Comparison of ENCODE assay signal across 8 cellular contexts in the genomic region with DNA sequence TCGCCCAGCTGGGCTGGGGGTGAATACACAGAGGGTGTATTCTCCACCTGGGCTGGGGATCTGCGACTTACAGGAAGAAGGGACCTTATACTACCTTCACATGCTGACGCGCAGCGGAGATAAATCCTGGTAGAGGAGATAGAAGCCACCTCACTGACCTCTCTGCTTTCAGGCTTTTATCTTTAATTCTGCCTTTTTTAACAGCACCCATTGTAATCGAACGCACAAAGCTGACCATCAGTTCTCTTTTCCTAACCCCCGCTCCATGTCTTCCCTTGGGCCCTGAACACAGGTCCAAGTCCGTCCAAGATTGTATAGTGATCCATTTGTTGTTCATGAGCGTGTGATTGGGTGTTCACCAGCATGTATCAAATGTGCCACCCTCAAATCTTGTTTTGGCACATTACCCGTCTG. TPM values are rescaled to one million over a fixed set of nuclear protein-coding genes. Genes with fewer than 3 reads are reported as not detected.
DNase-seq lines count a peak whose midpoint lies in the region; ATAC-seq and TF ChIP-seq lines count a peak whose summit lies in the region.

No MANE protein-coding gene starts in this region.

- CTCF ChIA-PET in HEK293 (lab: Yijun Ruan, JAX), result interaction anchor here (0.8 kb wide), 1 partner anchor 326 kb away, joined by 4 read pairs; no protein-coding TSS in a partner anchor

- H3K4me1 ChIP-seq in HEK293 (ENCODE audit: control insufficient read depth, insufficient read depth, low read length), result no peaks in the 10 kb centered on the region
- no peaks in the 10 kb centered on the region for H3K4me1 ChIP-seq in iPS DF 6.9 (ENCODE audit: control insufficient read depth, insufficient read depth, low read length)

- peaks cover 41% of the 10 kb centered on the region for H3K4me1 Mint-ChIP-seq in activated T-helper 1 cell treated with anti-CD3 and anti-CD28 coated beads, Interleukin-12 subunit alpha, Interleukin-12 subunit beta, Interleukin-2, Interleukin-4 antibody, amounts not matched to agents 30 ng/mL and 10 ng/mL and 1 ng/mL, durations not matched to agents 14 hours and 24 hours and 36 hours (ENCODE audit: low read depth)
- peaks cover 38% of the 10 kb centered on the region for H3K4me1 Mint-ChIP-seq in stimulated activated effector memory CD8-positive, alpha-beta T cell treated with anti-CD3 and anti-CD28 coated beads, Interleukin-12 subunit alpha, Interleukin-12 subunit beta, amount 100 ng/mL, for 72 hours

- no peak for TF ChIP-seq CTCF in HEK293 (tag by site-specific recombination; IDR thresholded peaks at IDR 0.05)

- H3K27me3 ChIP-seq in iPS DF 6.9 (ENCODE audit: control insufficient read depth, insufficient read depth, low read length), result no peaks in the 10 kb centered on the region

- ATAC-seq in stimulated activated effector memory CD8-positive, alpha-beta T cell treated with anti-CD3 and anti-CD28 coated beads, Interleukin-12 subunit alpha, Interleukin-12 subunit beta, amount 100 ng/mL, for 72 hours, result no peak

- DNase-seq in activated T-helper 1 cell treated with anti-CD3 and anti-CD28 coated beads, Interleukin-12 subunit alpha, Interleukin-12 subunit beta, Interleukin-2, Interleukin-4 antibody, amounts not matched to agents 30 ng/mL and 10 ng/mL and 1 ng/mL, durations not matched to agents 14 hours and 24 hours and 36 hours (ENCODE audit: low spot score), result no peak
- DNase-seq in iPS DF 6.9 (ENCODE audit: low read depth, low spot score) (no peak), DMS153 treated with DMSO at 0.1 percent for 48 hours (lab: John Stamatoyannopoulos, UW; ENCODE audit: unreplicated experiment) (no peak), NCI-H128 (lab: John Stamatoyannopoulos, UW; ENCODE audit: unreplicated experiment) (no peak), medulla oblongata (ENCODE audit: extremely low spot score) (no peak)
- no peak for DNase-seq in stimulated activated effector memory CD8-positive, alpha-beta T cell treated with anti-CD3 and anti-CD28 coated beads, Interleukin-12 subunit alpha, Interleukin-12 subunit beta, amount 100 ng/mL, for 72 hours (ENCODE audit: low spot score in 2 of 2)
- no peak for DNase-seq in effector CD4-positive, alpha-beta T cell

- no peaks in the 10 kb centered on the region for H3K27me3 Mint-ChIP-seq in activated T-helper 1 cell treated with anti-CD3 and anti-CD28 coated beads, Interleukin-12 subunit alpha, Interleukin-12 subunit beta, Interleukin-2, Interleukin-4 antibody, amounts not matched to agents 30 ng/mL and 10 ng/mL and 1 ng/mL, durations not matched to agents 14 hours and 24 hours and 36 hours (ENCODE audit: insufficient read depth)

- H3K4me3 ChIP-seq in HEK293 (ENCODE audit: low read depth, low read length), result peak overlapping the region; percentile 27
- H3K4me3 ChIP-seq in iPS DF 6.9 (ENCODE audit: low read length), result peak overlapping the region; percentile 16; the same call in 1 of the 2 replicates

- H3K27ac ChIP-seq in HEK293 (ENCODE audit: extremely low read depth, low read depth, low read length) (no peak overlapping the region), iPS DF 6.9 (ENCODE audit: low read length) (no peak overlapping the region)

- H3K9me3 ChIP-seq in HEK293 (ENCODE audit: control insufficient read depth, insufficient read depth, low read depth, low read length), result no peaks in the 10 kb centered on the region
- no peaks in the 10 kb centered on the region for H3K9me3 ChIP-seq in iPS DF 6.9 (ENCODE audit: control insufficient read depth, insufficient read depth, low read length)

- peaks cover 14% of the 10 kb centered on the region for H3K36me3 Mint-ChIP-seq in activated T-helper 1 cell treated with anti-CD3 and anti-CD28 coated beads, Interleukin-12 subunit alpha, Interleukin-12 subunit beta, Interleukin-2, Interleukin-4 antibody, amounts not matched to agents 30 ng/mL and 10 ng/mL and 1 ng/mL, durations not matched to agents 14 hours and 24 hours and 36 hours (ENCODE audit: low read depth)
- peaks cover 19% of the 10 kb centered on the region for H3K36me3 Mint-ChIP-seq in stimulated activated effector memory CD8-positive, alpha-beta T cell treated with anti-CD3 and anti-CD28 coated beads, Interleukin-12 subunit alpha, Interleukin-12 subunit beta, amount 100 ng/mL, for 72 hours

- H3K27ac Mint-ChIP-seq in activated T-helper 1 cell treated with anti-CD3 and anti-CD28 coated beads, Interleukin-12 subunit alpha, Interleukin-12 subunit beta, Interleukin-2, Interleukin-4 antibody, amounts not matched to agents 30 ng/mL and 10 ng/mL and 1 ng/mL, durations not matched to agents 14 hours and 24 hours and 36 hours, result peak overlapping the region; percentile 87
- H3K27ac Mint-ChIP-seq in stimulated activated effector memory CD8-positive, alpha-beta T cell treated with anti-CD3 and anti-CD28 coated beads, Interleukin-12 subunit alpha, Interleukin-12 subunit beta, amount 100 ng/mL, for 72 hours, result peak overlapping the region; percentile 95

- no CpG with 5 or more reads among the region's 11 CpGs for WGBS in iPS DF 6.9 (ENCODE audit: insufficient coverage, insufficient read length)

- intact Hi-C loops in activated T-helper 1 cell treated with anti-CD3 and anti-CD28 coated beads, Interleukin-12 subunit alpha, Interleukin-12 subunit beta, Interleukin-2, Interleukin-4 antibody, amounts not matched to agents 30 ng/mL and 10 ng/mL and 1 ng/mL, durations not matched to agents 14 hours and 24 hours and 36 hours (cut with micrococcal nuclease), result loop anchor here (1.0 to 10.0 kb wide), 8 partner anchors 9 to 711 kb away; a partner anchor contains a TSS

- POLR2A ChIA-PET in HEK293 (lab: Yijun Ruan, JAX), result interaction anchor here (1.5 kb wide), 1 partner anchor 13 kb away, joined by 3 read pairs; no protein-coding TSS in a partner anchor

- peaks cover 0 to 46% of the 10 kb centered on the region in 2 experiments; a peak in 1 of 3 replicates for H3K36me3 ChIP-seq in HEK293 (ENCODE audit: control insufficient read depth in 2 of 2, insufficient read depth in 1 of 2, low read length in 2 of 2)
- peaks cover 3% of the 10 kb centered on the region for H3K36me3 ChIP-seq in iPS DF 6.9 (ENCODE audit: control insufficient read depth, insufficient read depth, low read length)

- H3K4me3 Mint-ChIP-seq in activated T-helper 1 cell treated with anti-CD3 and anti-CD28 coated beads, Interleukin-12 subunit alpha, Interleukin-12 subunit beta, Interleukin-2, Interleukin-4 antibody, amounts not matched to agents 30 ng/mL and 10 ng/mL and 1 ng/mL, durations not matched to agents 14 hours and 24 hours and 36 hours, result peak overlapping the region; percentile 95
- peak overlapping the region; percentile 84 for H3K4me3 Mint-ChIP-seq in stimulated activated effector memory CD8-positive, alpha-beta T cell treated with anti-CD3 and anti-CD28 coated beads, Interleukin-12 subunit alpha, Interleukin-12 subunit beta, amount 100 ng/mL, for 72 hours

- H3K9me3 Mint-ChIP-seq in activated T-helper 1 cell treated with anti-CD3 and anti-CD28 coated beads, Interleukin-12 subunit alpha, Interleukin-12 subunit beta, Interleukin-2, Interleukin-4 antibody, amounts not matched to agents 30 ng/mL and 10 ng/mL and 1 ng/mL, durations not matched to agents 14 hours and 24 hours and 36 hours, result no peaks in the 10 kb centered on the region
- no peaks in the 10 kb centered on the region for H3K9me3 Mint-ChIP-seq in stimulated activated effector memory CD8-positive, alpha-beta T cell treated with anti-CD3 and anti-CD28 coated beads, Interleukin-12 subunit alpha, Interleukin-12 subunit beta, amount 100 ng/mL, for 72 hours

TF ChIP-seq in HEK293, 187 proteins besides CTCF, POLR2A, EP300 and RAD21:
- TF ChIP-seq ZNF157 (tag by site-specific recombination; IDR thresholded peaks at IDR 0.05), result no peak
- no peak for TF ChIP-seq ZNF433 (tag by site-specific recombination; IDR thresholded peaks at IDR 0.05; ENCODE audit: low read depth)
- no peak for TF ChIP-seq ZNF654 (tag by site-specific recombination; IDR thresholded peaks at IDR 0.05; ENCODE audit: low read depth)
- TF ChIP-seq ZNF174 (tag by site-specific recombination; IDR thresholded peaks at IDR 0.05), result no peak
- no peak for TF ChIP-seq WT1 (tag by site-specific recombination; IDR thresholded peaks at IDR 0.05)
- no peak for TF ChIP-seq ZNF404 (tag by site-specific recombination; IDR thresholded peaks at IDR 0.05)
- no peak for TF ChIP-seq ZNF596 (tag by site-specific recombination; IDR thresholded peaks at IDR 0.05)

RNA-seq across cellular contexts. Expression of a gene that starts 0.7 kb away (rescaled TPM):
- 70.2 and 77.7 TPM in 2 replicates for total RNA-seq in activated T-helper 1 cell treated with anti-CD3 and anti-CD28 coated beads, Interleukin-12 subunit alpha, Interleukin-12 subunit beta, Interleukin-2, Interleukin-4 antibody, amounts not matched to agents 30 ng/mL and 10 ng/mL and 1 ng/mL, durations not matched to agents 14 hours and 24 hours and 36 hours

RNA-seq across cellular contexts. Expression of a gene that starts 2.0 kb away (rescaled TPM):
- total RNA-seq in activated T-helper 1 cell treated with anti-CD3 and anti-CD28 coated beads, Interleukin-12 subunit alpha, Interleukin-12 subunit beta, Interleukin-2, Interleukin-4 antibody, amounts not matched to agents 30 ng/mL and 10 ng/mL and 1 ng/mL, durations not matched to agents 14 hours and 24 hours and 36 hours, result not detected in 2 replicates

RNA-seq across cellular contexts. Expression of a gene that starts 8.7 kb away (rescaled TPM):
- 49.4 and 51.9 TPM in 2 replicates for total RNA-seq in activated T-helper 1 cell treated with anti-CD3 and anti-CD28 coated beads, Interleukin-12 subunit alpha, Interleukin-12 subunit beta, Interleukin-2, Interleukin-4 antibody, amounts not matched to agents 30 ng/mL and 10 ng/mL and 1 ng/mL, durations not matched to agents 14 hours and 24 hours and 36 hours

RNA-seq across cellular contexts. Expression of a gene that starts 23.1 kb away (rescaled TPM):
- total RNA-seq in activated T-helper 1 cell treated with anti-CD3 and anti-CD28 coated beads, Interleukin-12 subunit alpha, Interleukin-12 subunit beta, Interleukin-2, Interleukin-4 antibody, amounts not matched to agents 30 ng/mL and 10 ng/mL and 1 ng/mL, durations not matched to agents 14 hours and 24 hours and 36 hours, result 5.7 and 8.2 TPM in 2 replicates

RNA-seq across cellular contexts. Expression of a gene that starts 23.4 kb away (rescaled TPM):
- 141 and 150 TPM in 2 replicates for total RNA-seq in activated T-helper 1 cell treated with anti-CD3 and anti-CD28 coated beads, Interleukin-12 subunit alpha, Interleukin-12 subunit beta, Interleukin-2, Interleukin-4 antibody, amounts not matched to agents 30 ng/mL and 10 ng/mL and 1 ng/mL, durations not matched to agents 14 hours and 24 hours and 36 hours
